Comparison of ENCODE assay signal across 17 cellular contexts in genomic region chr10:10007972-10008371, GRCh38.
A peak's percentile ranks its signal among the peaks of the same experiment; 100 is the strongest.
DNase-seq lines count a peak whose midpoint lies in the region; ATAC-seq, FAIRE-seq and TF ChIP-seq lines count a peak whose summit lies in the region.
"Had no signal": no experiment of that assay in that cellular context is flagged by ENCODE, and none has a peak within 500 bp of the region (broad histone marks: within the 10 kb centered on the region; RNA-seq: fewer than 3 reads in every experiment).

No MANE protein-coding gene starts in this region.

- TF ChIP-seq RAD21 in GM12878 (IDR thresholded peaks at IDR 0.05; ENCODE audit: insufficient read depth, low read depth, low read length) = no peak

- FAIRE-seq in GM12878 (lab: Jason Lieb, UNC) = no peak
- FAIRE-seq: endothelial cell of umbilical vein, islet of Langerhans had no signal

- TF ChIP-seq POLR2A in GM12878 (IDR thresholded peaks at IDR 0.05; ENCODE audit: low read depth, low read length) = no peak

- no peaks in the 10 kb centered on the region for H3K36me3 ChIP-seq in GM12878 (ENCODE audit: control insufficient read depth in 2 of 2, insufficient read depth in 2 of 2, low read length in 1 of 2)
- H3K36me3 ChIP-seq: adrenal gland, heart left ventricle, stomach, vagina had no signal

- BruUV-seq in GM12878 (replicated peaks; lab: Mats Ljungman, UMichigan) = no TSS peak

- CTCF ChIA-PET in GM12878 (lab: Yijun Ruan, JAX) = no interaction called here

- ATAC-seq in GM18867 (IDR thresholded peaks at IDR 0.05; ENCODE audit: unreplicated experiment) = peak; percentile 77
- no peak for ATAC-seq in GM12878
- no peak for ATAC-seq in HG03039 (IDR thresholded peaks at IDR 0.05; ENCODE audit: unreplicated experiment)
- ATAC-seq: activated CD8-positive, alpha-beta T cell treated with anti-CD3 and anti-CD28 coated beads for 36 hours; heart left ventricle had no signal

- RAD21 ChIA-PET in GM12878 (lab: Charles Lee; ENCODE audit: unreplicated experiment) = no interaction called here

- DNase-seq in Jurkat, Clone E6-1 (ENCODE audit: low read depth, low spot score) = peak; percentile 6
- DNase-seq in GM12878 (ENCODE audit: low read depth, low spot score) = no peak
- peak in 6 of 10 donors; percentile 14 to 91 (median 55) for DNase-seq in posterior cingulate gyrus
- no peak for DNase-seq in globus pallidus (ENCODE audit: low spot score)
- DNase-seq in retina = no peak
- DNase-seq: activated CD8-positive, alpha-beta T cell treated with anti-CD3 and anti-CD28 coated beads for 36 hours; adrenal gland; heart left ventricle; NCI-H2171; SK-N-SH; stomach had no signal

- no peak overlapping the region for H3K4me3 ChIP-seq in Jurkat, Clone E6-1 (ENCODE audit: low read length)
- H3K4me3 ChIP-seq in GM12878 = no peak overlapping the region
- H3K4me3 ChIP-seq: adrenal gland, heart left ventricle, stomach, vagina had no signal

- WGBS in GM12878 (ENCODE audit: insufficient coverage, insufficient replicate concordance, low lambda C conversion rate, missing lambda C conversion rate) = 33% methylated on average over 6 of the region's 6 CpGs

- no peaks in the 10 kb centered on the region for H3K27me3 ChIP-seq in GM12878 (replicated peaks in 1 of 2; ENCODE audit: control insufficient read depth in 2 of 2, insufficient read depth in 2 of 2, low read length in 1 of 2)
- H3K27me3 ChIP-seq: adrenal gland, heart left ventricle, stomach, vagina had no signal

- in situ Hi-C loops in GM12878 (cut with MboI) = no loop called here

- H4K20me1 ChIP-seq in GM12878 (ENCODE audit: control insufficient read depth, insufficient read depth) = no peaks in the 10 kb centered on the region

- no peaks in the 10 kb centered on the region for H3K4me1 ChIP-seq in GM12878 (ENCODE audit: control insufficient read depth, insufficient read depth, low read length)
- H3K4me1 ChIP-seq: adrenal gland, heart left ventricle, stomach, vagina had no signal

- H3K4me2 ChIP-seq in GM12878 (ENCODE audit: control insufficient read depth, insufficient read depth) = no peak overlapping the region
- H3K4me2 ChIP-seq: SK-N-SH had no signal

- no peak overlapping the region for H3K27ac ChIP-seq in GM12878 (ENCODE audit: control insufficient read depth, insufficient read depth)
- H3K27ac ChIP-seq: adrenal gland, C4-2B, heart left ventricle, stomach, vagina had no signal

- H3K9ac ChIP-seq in GM12878 (ENCODE audit: control insufficient read depth, insufficient read depth, low read length) = no peak overlapping the region
- H3K9ac ChIP-seq: SK-N-SH had no signal

- SMC1A ChIA-PET in GM12878 (lab: Charles Lee; ENCODE audit: uncharacterized antibody, unreplicated experiment) = no interaction called here

- TF ChIP-seq CTCF in GM12878 (IDR thresholded peaks at IDR 0.05 in 2 of 3, conservative IDR thresholded peaks at IDR 0.05 in 1 of 3; ENCODE audit: control insufficient read depth in 2 of 3, extremely low read depth in 1 of 3, insufficient read depth in 1 of 3, low read depth in 3 of 3, low read length in 3 of 3) = no peak

- TF ChIP-seq EP300 in GM12878 (IDR thresholded peaks at IDR 0.05; ENCODE audit: borderline replicate concordance in 1 of 2, control insufficient read depth in 1 of 2, low read depth in 2 of 2, low read length in 2 of 2) = no peak

- H3K79me2 ChIP-seq in GM12878 (ENCODE audit: control insufficient read depth, insufficient read depth, low read length) = no peaks in the 10 kb centered on the region

- intact Hi-C loops in GM12878 (cut with micrococcal nuclease; ENCODE audit: unreplicated experiment) = no loop called here
- intact Hi-C loops in posterior cingulate gyrus (cut with DNase I) = no loop called here

- POLR2A ChIA-PET in GM12878 (lab: Charles Lee) = no interaction called here

- no peak overlapping the region for H2AFZ ChIP-seq in GM12878 (ENCODE audit: control insufficient read depth, low read depth, low read length)

- no peaks in the 10 kb centered on the region for H3K9me3 ChIP-seq in GM12878 (replicated peaks; ENCODE audit: control insufficient read depth, insufficient read depth, low read length)
- H3K9me3 ChIP-seq: adrenal gland, heart left ventricle, SK-N-SH, stomach, vagina had no signal

TF ChIP-seq in GM12878, 131 proteins besides CTCF, POLR2A, EP300 and RAD21:
- TF ChIP-seq SRF (IDR thresholded peaks at IDR 0.05; ENCODE audit: low read depth in 2 of 2, low read length in 2 of 2) = no peak
- TF ChIP-seq TCF3 (IDR thresholded peaks at IDR 0.05; ENCODE audit: borderline replicate concordance, insufficient read depth, low read depth, low read length) = 0 out of 2 replicates have a peak, but pooled peaks have one; percentile 26
- TF ChIP-seq CEBPB (IDR thresholded peaks at IDR 0.05; ENCODE audit: borderline replicate concordance in 1 of 2, low read depth in 2 of 2, low read length in 2 of 2) = no peak
- no peak for TF ChIP-seq USF2 (IDR thresholded peaks at IDR 0.05; ENCODE audit: borderline replicate concordance, low read depth, low read length)
- TF ChIP-seq NRF1 (conservative IDR thresholded peaks at IDR 0.05; ENCODE audit: low read depth, low read length) = no peak
- no peak for TF ChIP-seq NFYA (IDR thresholded peaks at IDR 0.05; ENCODE audit: borderline replicate concordance, low read depth, low read length)

Comparison
In these comparisons a context has a peak if more than half of its experiments do, and no peak if none do; other contexts are left out.
1. DNase-seq: peak in Jurkat, Clone E6-1 (single experiment) and posterior cingulate gyrus (6 of 10); none in GM12878 (single experiment), globus pallidus (single experiment) and retina (single experiment).